10 cellular contexts compared by ENCODE assay signal in genomic region chr1:25658791-25659431, GRCh38. TPM values are rescaled to one million over a fixed set of nuclear protein-coding genes. Genes with fewer than 3 reads are reported as not detected.
DNase-seq lines count a peak whose midpoint lies in the region; ATAC-seq, FAIRE-seq and TF ChIP-seq lines count a peak whose summit lies in the region.
"Had no signal": no experiment of that assay in that cellular context is flagged by ENCODE, and none has a peak within 500 bp of the region (broad histone marks: within the 10 kb centered on the region; RNA-seq: fewer than 3 reads in every experiment).

No MANE protein-coding gene starts in this region.

- CTCF ChIA-PET in Panc1 (lab: Charles Lee), result no interaction called here

- WGBS in pancreas, 2 donors, result 39% methylated on average over 13 of the region's 13 CpGs

- intact Hi-C loops in Panc1 (cut with micrococcal nuclease; ENCODE audit: unreplicated experiment), result no loop called here
- intact Hi-C loops in Right ventricle myocardium inferior (cut with DNase I), result loop anchor here (2.0 to 5.0 kb wide), 2 partner anchors 38 to 42 kb away; partner anchors contain the start of gene MAN1C1
- intact Hi-C loops in pancreas (cut with DNase I), result no loop called here

- H4K20me1 ChIP-seq in BLaER1, result no peaks in the 10 kb centered on the region; the same call in 1 of the 2 replicates

- H3K27me3 ChIP-seq in BLaER1 (0 out of 2 replicates have a peak, but pooled peaks cover 5% of the 10 kb centered on the region), Panc1 (ENCODE audit: control insufficient read depth, insufficient read depth, low read length) (no peaks in the 10 kb centered on the region), pancreas (no peaks in the 10 kb centered on the region), WERI-Rb-1 (ENCODE audit: insufficient read depth, low read depth, severe bottlenecking) (no peaks in the 10 kb centered on the region)
- H3K27me3 ChIP-seq: tibial nerve had no signal

- FAIRE-seq in pancreas (lab: Jason Lieb, UNC), result no peak

- 0 out of 2 replicates have a peak, but pooled peaks have one; percentile 38 for ATAC-seq in Panc1
- ATAC-seq in Right ventricle myocardium inferior, result peak; percentile 92
- ATAC-seq in pancreas, result peak; percentile 89 to 96 (median 92)
- no peak for ATAC-seq in GM21786 (IDR thresholded peaks at IDR 0.05; ENCODE audit: unreplicated experiment)
- no peak for ATAC-seq in HG03280 (IDR thresholded peaks at IDR 0.05; ENCODE audit: unreplicated experiment)

- DNase-seq in Panc1 (ENCODE audit: low read depth, low spot score), result no peak
- DNase-seq in Right ventricle myocardium inferior (ENCODE audit: missing footprints), result peak; percentile 81
- peak in 5 of 6 donors; percentile 69 to 86 (median 76) for DNase-seq in pancreas
- no peak for DNase-seq in AG20443 (ENCODE audit: low spot score)
- no peak for DNase-seq in WERI-Rb-1
- DNase-seq: NCI-H1105 treated with DMSO at 0.1 percent for 48 hours had no signal

- POLR2A ChIA-PET in Panc1 (lab: Charles Lee), result no interaction called here

- BruUV-seq in Panc1 (replicated peaks; lab: Mats Ljungman, UMichigan), result no TSS peak

- H3K27ac ChIP-seq in BLaER1 (peak overlapping the region; percentile 80), Panc1 (ENCODE audit: low read length) (no peak overlapping the region), pancreas (peak overlapping the region in 1 of 4 donors; percentile 12), WERI-Rb-1 (no peak overlapping the region)
- H3K27ac ChIP-seq: tibial nerve had no signal

- H3K4me3 ChIP-seq in BLaER1 (no peak overlapping the region), Panc1 (ENCODE audit: low read depth in 2 of 2, low read length in 2 of 2) (no peak overlapping the region), pancreas (no peak overlapping the region), WERI-Rb-1 (ENCODE audit: low read depth, low read length) (no peak overlapping the region)
- H3K4me3 ChIP-seq: tibial nerve had no signal

- in situ Hi-C loops in Panc1 (cut with HindIII; ENCODE audit: low pct_unique_long_range_greater_than_20kb, low sequenced_read_pairs), result no loop called here

- H3K9ac ChIP-seq in BLaER1, result peak overlapping the region; percentile 48; the same call in 1 of the 2 replicates

- peak overlapping the region; percentile 86 for H3K4me2 ChIP-seq in BLaER1

- no peaks in the 10 kb centered on the region for H3K36me3 ChIP-seq in BLaER1
- H3K36me3 ChIP-seq in Panc1 (ENCODE audit: control insufficient read depth, insufficient read depth, low read length), result no peaks in the 10 kb centered on the region
- no peaks in the 10 kb centered on the region for H3K36me3 ChIP-seq in pancreas
- H3K36me3 ChIP-seq in WERI-Rb-1, result no peaks in the 10 kb centered on the region
- H3K36me3 ChIP-seq: tibial nerve had no signal

- peaks cover 92% of the 10 kb centered on the region for H3K4me1 ChIP-seq in BLaER1
- H3K4me1 ChIP-seq in Panc1 (ENCODE audit: control insufficient read depth, insufficient read depth, low read length), result no peaks in the 10 kb centered on the region
- peaks cover 0 to 7% (median 0%) of the 10 kb centered on the region in 3 donors for H3K4me1 ChIP-seq in pancreas

- H3K9me3 ChIP-seq in BLaER1 (no peaks in the 10 kb centered on the region), Panc1 (ENCODE audit: control insufficient read depth, insufficient read depth, low read depth, low read length) (no peaks in the 10 kb centered on the region), pancreas (no peaks in the 10 kb centered on the region), WERI-Rb-1 (ENCODE audit: severe bottlenecking) (no peaks in the 10 kb centered on the region)
- H3K9me3 ChIP-seq: tibial nerve had no signal

- TF ChIP-seq CTCF in Panc1 (IDR thresholded peaks at IDR 0.05), result no peak
- no peak for TF ChIP-seq CTCF in pancreas (IDR thresholded peaks at IDR 0.05)
- no peak for TF ChIP-seq CTCF in WERI-Rb-1 (IDR thresholded peaks at IDR 0.05; ENCODE audit: low read depth, low read length)

RNA-seq across cellular contexts. Expression of gene MAN1C1, which starts 42.3 kb away (rescaled TPM):
- 1.5 TPM for total RNA-seq in Panc1 (2021; ENCODE audit: unreplicated experiment)
- polyA plus RNA-seq in Panc1 (2012; ENCODE audit: insufficient read length), result 1.8 TPM
- total RNA-seq in Right ventricle myocardium inferior, result 19.5 TPM
- total RNA-seq in pancreas, result 1 to 10 TPM; 2.1 to 6.1 (median 3.3) TPM
- 1 to 10 TPM; 4.1 to 9.2 TPM for polyA plus RNA-seq in pancreas

Comparison
In these comparisons a context has a peak if more than half of its experiments do, and no peak if none do; other contexts are left out.
1. ATAC-seq: peak in Panc1 (single experiment), Right ventricle myocardium inferior (single experiment) and pancreas (4 of 4); none in GM21786 (single experiment) and HG03280 (single experiment).
2. DNase-seq: peak in Right ventricle myocardium inferior (single experiment) and pancreas (5 of 6); none in Panc1 (single experiment), AG20443 (single experiment) and WERI-Rb-1 (single experiment).